Comparison of ENCODE assay signal across 8 cellular contexts in the genomic region with DNA sequence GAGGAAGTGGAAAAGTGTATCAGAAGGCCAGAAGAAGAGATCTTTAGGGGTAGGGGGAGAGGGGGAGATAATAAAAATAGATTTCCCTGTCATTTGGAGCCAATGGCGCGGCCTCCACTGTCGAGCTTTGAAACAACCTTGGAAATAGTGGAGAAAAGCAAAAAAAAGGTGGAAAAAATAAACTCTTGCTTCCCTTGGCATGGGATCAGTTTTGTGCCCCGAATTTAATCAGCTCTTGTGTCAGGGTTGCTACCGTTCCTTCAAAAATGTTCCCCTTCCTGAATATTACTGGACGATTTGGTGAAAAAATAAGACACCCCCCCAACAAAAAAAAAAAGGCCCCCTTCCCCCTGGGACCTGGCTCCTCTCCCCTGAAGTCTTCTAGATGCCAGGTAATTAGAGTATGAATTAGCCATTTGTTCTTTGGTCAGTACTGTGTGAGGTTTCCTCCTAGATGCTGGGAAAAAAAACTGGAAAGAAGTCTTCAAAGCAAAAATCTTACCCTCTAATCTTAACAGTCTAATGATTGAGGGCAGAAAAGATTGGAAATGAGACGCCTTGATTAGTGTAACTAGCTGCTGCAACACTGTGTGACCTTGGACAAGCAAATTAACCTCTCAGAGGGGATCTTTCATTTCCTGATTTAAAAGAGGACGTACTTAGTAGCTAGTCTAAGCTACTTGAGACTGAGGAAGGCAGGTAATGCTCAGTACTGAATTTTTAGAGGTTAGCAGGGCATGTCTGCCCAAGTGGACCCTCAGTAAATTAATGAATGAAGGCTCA. TPM values are rescaled to one million over a fixed set of nuclear protein-coding genes. Genes with fewer than 3 reads are reported as not detected.
DNase-seq lines count a peak whose midpoint lies in the region; ATAC-seq lines count a peak whose summit lies in the region.

No MANE protein-coding gene starts in this region.

- DNase-seq in AML-193 (lab: John Stamatoyannopoulos, UW) (peak; percentile 49 to 57), GM19238 (ENCODE audit: insufficient read length, low spot score) (peak; percentile 21), NCI-H82 (lab: John Stamatoyannopoulos, UW) (peak; percentile 83), amniotic epithelial cell (ENCODE audit: low read depth) (peak; percentile 40), left lobe of liver (ENCODE audit: low spot score) (no peak)
- DNase-seq in stimulated activated effector memory CD8-positive, alpha-beta T cell treated with anti-CD3 and anti-CD28 coated beads, Interleukin-12 subunit alpha, Interleukin-12 subunit beta, amount 100 ng/mL, for 72 hours (ENCODE audit: low spot score in 2 of 2): no peak
- DNase-seq in activated effector memory CD4-positive, alpha-beta T cell treated with anti-CD3 and anti-CD28 coated beads, Interleukin-2, amount 50 U/mL, for 16 hours: no peak

- H3K4me3 ChIP-seq in iPS-20b (ENCODE audit: low read length): peak overlapping the region; percentile 91

- H3K4me1 Mint-ChIP-seq in stimulated activated effector memory CD8-positive, alpha-beta T cell treated with anti-CD3 and anti-CD28 coated beads, Interleukin-12 subunit alpha, Interleukin-12 subunit beta, amount 100 ng/mL, for 72 hours: peaks cover 56% of the 10 kb centered on the region

- peaks cover 38% of the 10 kb centered on the region for H3K36me3 ChIP-seq in iPS-20b (ENCODE audit: insufficient read depth, low read depth, low read length)

- peak overlapping the region; percentile 99 for H3K9ac ChIP-seq in iPS-20b (ENCODE audit: low read depth, low read length)

- no peak for ATAC-seq in stimulated activated effector memory CD8-positive, alpha-beta T cell treated with anti-CD3 and anti-CD28 coated beads, Interleukin-12 subunit alpha, Interleukin-12 subunit beta, amount 100 ng/mL, for 72 hours
- ATAC-seq in left lobe of liver: no peak

- H3K27ac ChIP-seq in iPS-20b (ENCODE audit: low read length): peak overlapping the region; percentile 94

- no peaks in the 10 kb centered on the region for H3K27me3 ChIP-seq in iPS-20b (ENCODE audit: insufficient read depth, low read length)

- no peaks in the 10 kb centered on the region for H3K9me3 ChIP-seq in iPS-20b (ENCODE audit: insufficient read depth, low read depth, low read length)

- H3K27ac Mint-ChIP-seq in stimulated activated effector memory CD8-positive, alpha-beta T cell treated with anti-CD3 and anti-CD28 coated beads, Interleukin-12 subunit alpha, Interleukin-12 subunit beta, amount 100 ng/mL, for 72 hours: peak overlapping the region; percentile 100

- H3K36me3 Mint-ChIP-seq in stimulated activated effector memory CD8-positive, alpha-beta T cell treated with anti-CD3 and anti-CD28 coated beads, Interleukin-12 subunit alpha, Interleukin-12 subunit beta, amount 100 ng/mL, for 72 hours: peaks cover 60% of the 10 kb centered on the region

- peaks cover 9% of the 10 kb centered on the region; the same call in 1 of the 2 replicates for H3K4me1 ChIP-seq in iPS-20b (ENCODE audit: insufficient read depth, low read length)

- H3K9me3 Mint-ChIP-seq in stimulated activated effector memory CD8-positive, alpha-beta T cell treated with anti-CD3 and anti-CD28 coated beads, Interleukin-12 subunit alpha, Interleukin-12 subunit beta, amount 100 ng/mL, for 72 hours: no peaks in the 10 kb centered on the region

- H3K4me3 Mint-ChIP-seq in stimulated activated effector memory CD8-positive, alpha-beta T cell treated with anti-CD3 and anti-CD28 coated beads, Interleukin-12 subunit alpha, Interleukin-12 subunit beta, amount 100 ng/mL, for 72 hours: peak overlapping the region; percentile 85

RNA-seq across cellular contexts. Expression of a gene that starts 0.9 kb away (rescaled TPM):
- 102 TPM for total RNA-seq in left lobe of liver

RNA-seq across cellular contexts. Expression of a gene that starts 28.9 kb away (rescaled TPM):
- 11.4 TPM for total RNA-seq in left lobe of liver

RNA-seq across cellular contexts. Expression of a gene that starts 43.7 kb away (rescaled TPM):
- 103 TPM for total RNA-seq in left lobe of liver

RNA-seq across cellular contexts. Expression of a gene that starts 43.8 kb away (rescaled TPM):
- 60.9 TPM for total RNA-seq in left lobe of liver

Comparison
In these comparisons a context has a peak if more than half of its experiments do, and no peak if none do; other contexts are left out.
1. DNase-seq: peak in AML-193 (2 of 2), GM19238 (single experiment), NCI-H82 (single experiment) and amniotic epithelial cell (single experiment); none in stimulated activated effector memory CD8-positive, alpha-beta T cell treated with anti-CD3 and anti-CD28 coated beads, Interleukin-12 subunit alpha, Interleukin-12 subunit beta, amount 100 ng/mL, for 72 hours (0 of 2), left lobe of liver (single experiment) and activated effector memory CD4-positive, alpha-beta T cell treated with anti-CD3 and anti-CD28 coated beads, Interleukin-2, amount 50 U/mL, for 16 hours (single experiment).